ENCODE assay signal across 25 cellular contexts in genomic region chr6:112008482-112008881, GRCh38. TPM values are rescaled to one million over a fixed set of nuclear protein-coding genes. Genes with fewer than 3 reads are reported as not detected.
"Had no signal": no experiment of that assay in that cellular context is flagged by ENCODE, and none has a peak within 500 bp of the region (broad histone marks: within the 10 kb centered on the region; RNA-seq: fewer than 3 reads in every experiment).

No MANE protein-coding gene starts in this region.

- H3K9me3 ChIP-seq: body of pancreas, heart left ventricle, mucosa of descending colon, sigmoid colon, testis had no signal

- H3K9me3 Mint-ChIP-seq: activated naive CD4-positive, alpha-beta T cell treated with anti-CD3 and anti-CD28 coated beads for 36 hours; activated T-cell treated with anti-CD3 and anti-CD28 coated beads, Interleukin-2, amount 50 U/mL, for 24 hours; memory B cell; stimulated activated memory B cell treated with anti-CD40 and anti-IgM and Interleukin-4, amounts not matched to agents 10 μg/mL and 1 μg/mL and 100 μg/mL, for 72 hours; type B pancreatic cell had no signal

- H3K36me3 Mint-ChIP-seq: memory B cell; stimulated activated memory B cell treated with anti-CD40 and anti-IgM and Interleukin-4, amounts not matched to agents 10 μg/mL and 1 μg/mL and 100 μg/mL, for 72 hours; type B pancreatic cell had no signal

- H3K36me3 ChIP-seq: cardiac muscle cell, heart left ventricle, sigmoid colon had no signal

- H3K27me3 Mint-ChIP-seq: activated T-cell treated with anti-CD3 and anti-CD28 coated beads, Interleukin-2, amount 50 U/mL, for 24 hours; stimulated activated memory B cell treated with anti-CD40 and anti-IgM and Interleukin-4, amounts not matched to agents 10 μg/mL and 1 μg/mL and 100 μg/mL, for 72 hours; type B pancreatic cell had no signal

- H3K4me3 ChIP-seq: body of pancreas, cardiac muscle cell, heart left ventricle, mucosa of descending colon, sigmoid colon, smooth muscle cell, testis had no signal

- DNase-seq: activated CD4-positive, alpha-beta T cell treated with anti-CD3 and anti-CD28 coated beads for 1 hour; activated CD8-positive, alpha-beta memory T cell treated with anti-CD3 and anti-CD28 coated beads for 24 hours; activated CD8-positive, alpha-beta memory T cell treated with anti-CD3 and anti-CD28 coated beads, Interleukin-2, amount 50 U/mL, for 4 hours; activated effector memory CD4-positive, alpha-beta T cell treated with Interleukin-2 at 50 U/mL for 16 hours; activated naive CD4-positive, alpha-beta T cell treated with anti-CD3 and anti-CD28 coated beads for 36 hours; activated T-cell treated with anti-CD3 and anti-CD28 coated beads, Interleukin-2, amount 50 U/mL, for 24 hours; cortex of kidney; occipital lobe; posterior cingulate gyrus; stimulated activated CD4-positive, alpha-beta T cell treated with anti-CD3 and anti-CD28 coated beads, Interleukin-15, amount 100 ng/mL, for 24 hours had no signal

- H3K27ac ChIP-seq: body of pancreas, cardiac muscle cell, epithelial cell of prostate, testis had no signal

- H3K4me1 ChIP-seq: body of pancreas, testis had no signal

- FAIRE-seq: islet of Langerhans had no signal

- H3K4me1 Mint-ChIP-seq: memory B cell; stimulated activated memory B cell treated with anti-CD40 and anti-IgM and Interleukin-4, amounts not matched to agents 10 μg/mL and 1 μg/mL and 100 μg/mL, for 72 hours had no signal

- H3K27ac Mint-ChIP-seq: activated naive CD4-positive, alpha-beta T cell treated with anti-CD3 and anti-CD28 coated beads for 36 hours; memory B cell; stimulated activated memory B cell treated with anti-CD40 and anti-IgM and Interleukin-4, amounts not matched to agents 10 μg/mL and 1 μg/mL and 100 μg/mL, for 72 hours; type B pancreatic cell had no signal

- H3K27me3 ChIP-seq: body of pancreas, cardiac muscle cell, heart left ventricle, sigmoid colon, testis had no signal

- H3K4me3 Mint-ChIP-seq: activated naive CD4-positive, alpha-beta T cell treated with anti-CD3 and anti-CD28 coated beads for 36 hours; activated T-cell treated with anti-CD3 and anti-CD28 coated beads, Interleukin-2, amount 50 U/mL, for 24 hours; memory B cell; stimulated activated memory B cell treated with anti-CD40 and anti-IgM and Interleukin-4, amounts not matched to agents 10 μg/mL and 1 μg/mL and 100 μg/mL, for 72 hours; type B pancreatic cell had no signal

RNA-seq across cellular contexts. Expression of gene CCN6, which starts 45.4 kb away (rescaled TPM):
- total RNA-seq: body of pancreas; cardiac muscle cell; cerebellum; heart left ventricle; liver; mucosa of descending colon; occipital lobe; sigmoid colon; smooth muscle cell; T-helper 2 cell treated with Interferon-gamma antibody and Interleukin-4, amounts not matched to agents 100 ng/mL and 5 ng/mL, for 36 hours had no signal
